8 cellular contexts compared by ENCODE assay signal in genomic region chr12:111812881-111813741, GRCh38. TPM values are rescaled to one million over a fixed set of nuclear protein-coding genes. Genes with fewer than 3 reads are reported as not detected.
DNase-seq lines count a peak whose midpoint lies in the region; ATAC-seq and TF ChIP-seq lines count a peak whose summit lies in the region.

No MANE protein-coding gene starts in this region.

- DNase-seq in GM06990 (ENCODE audit: extremely low read depth, insufficient read length), result peak; percentile 24
- DNase-seq in NCI-H82 (lab: John Stamatoyannopoulos, UW), result peak; percentile 96
- DNase-seq in activated CD4-positive, alpha-beta T cell treated with anti-CD3 and anti-CD28 coated beads, Interleukin-2, amount 50 U/mL, for 4 hours, result peak; percentile 47
- peak in 8 of 10 donors; percentile 57 to 78 (median 70) for DNase-seq in dorsolateral prefrontal cortex
- DNase-seq in lower lobe of right lung, result peak; percentile 82
- peak; percentile 27 to 52 (median 32) for DNase-seq in stimulated activated CD4-positive, alpha-beta T cell treated with anti-CD3 and anti-CD28 coated beads, TNF-alpha, amount 100 ng/mL, for 4 hours (ENCODE audit: low read depth in 3 of 3)

- H3K36me3 ChIP-seq in GM06990 (ENCODE audit: control insufficient read depth, insufficient read depth, low read length), result no peaks in the 10 kb centered on the region
- H3K36me3 ChIP-seq in lower lobe of right lung, result peaks cover 46% of the 10 kb centered on the region

- H3K27me3 ChIP-seq in GM06990 (replicated peaks; ENCODE audit: control insufficient read depth, insufficient read depth, low read length) (no peaks in the 10 kb centered on the region), dorsolateral prefrontal cortex (no peaks in the 10 kb centered on the region), lower lobe of right lung (ENCODE audit: low read depth) (no peaks in the 10 kb centered on the region)

- no peaks in the 10 kb centered on the region for H3K4me1 ChIP-seq in lower lobe of right lung

- H3K27ac ChIP-seq in dorsolateral prefrontal cortex, result peak overlapping the region in 7 of 59 donors; percentile 1 to 33 (median 25)
- H3K27ac ChIP-seq in lower lobe of right lung, result peak overlapping the region; percentile 18

- TF ChIP-seq CTCF in GM06990 (IDR thresholded peaks at IDR 0.05; ENCODE audit: insufficient read depth, low read length, poor library complexity, severe bottlenecking) (peak; percentile 78), dorsolateral prefrontal cortex (IDR thresholded peaks at IDR 0.05 in 54 of 56, conservative IDR thresholded peaks at IDR 0.05 in 2 of 56; ENCODE audit: low read depth in 1 of 56, partially characterized antibody in 56 of 56) (peak; percentile 44 to 92 (median 82)), lower lobe of right lung (IDR thresholded peaks at IDR 0.05) (peak; percentile 81)

- ATAC-seq in HG03521 (IDR thresholded peaks at IDR 0.05; ENCODE audit: unreplicated experiment) (peak; percentile 56), lower lobe of right lung (peak; percentile 92 to 96), GM21390 (IDR thresholded peaks at IDR 0.05; ENCODE audit: unreplicated experiment) (no peak)

- no peak overlapping the region for H3K4me3 ChIP-seq in GM06990 (replicated peaks; ENCODE audit: low read depth, low read length)
- no peak overlapping the region for H3K4me3 ChIP-seq in dorsolateral prefrontal cortex
- no peak overlapping the region for H3K4me3 ChIP-seq in lower lobe of right lung

- intact Hi-C loops in dorsolateral prefrontal cortex (cut with DNase I) (loop anchor here (2.0 to 5.0 kb wide), 2 partner anchors 60 to 61 kb away; no protein-coding TSS in a partner anchor), lower lobe of right lung (cut with DNase I) (no loop called here)

- no peaks in the 10 kb centered on the region for H3K9me3 ChIP-seq in lower lobe of right lung

RNA-seq across cellular contexts. Expression of gene MAPKAPK5, which starts 28.9 kb away (rescaled TPM):
- 10 to 100 TPM; 38.5 to 72.8 (median 54.5) TPM for total RNA-seq in dorsolateral prefrontal cortex
- total RNA-seq in lower lobe of right lung, result 39.4 TPM

RNA-seq across cellular contexts. Expression of gene ALDH2, which starts 46.4 kb away (rescaled TPM):
- 100 to 1,000 TPM; 138 to 542 (median 235) TPM for total RNA-seq in dorsolateral prefrontal cortex
- 499 TPM for total RNA-seq in lower lobe of right lung

Comparison
In these comparisons a context has a peak if more than half of its experiments do, and no peak if none do; other contexts are left out.
1. DNase-seq: peak in every context shown above with its lines; median percentile 96 in NCI-H82; 82 in lower lobe of right lung; 70 in dorsolateral prefrontal cortex; 47 in activated CD4-positive, alpha-beta T cell treated with anti-CD3 and anti-CD28 coated beads, Interleukin-2, amount 50 U/mL, for 4 hours; 32 in stimulated activated CD4-positive, alpha-beta T cell treated with anti-CD3 and anti-CD28 coated beads, TNF-alpha, amount 100 ng/mL, for 4 hours; 24 in GM06990.